1 cellular context compared by ENCODE assay signal in the genomic region with DNA sequence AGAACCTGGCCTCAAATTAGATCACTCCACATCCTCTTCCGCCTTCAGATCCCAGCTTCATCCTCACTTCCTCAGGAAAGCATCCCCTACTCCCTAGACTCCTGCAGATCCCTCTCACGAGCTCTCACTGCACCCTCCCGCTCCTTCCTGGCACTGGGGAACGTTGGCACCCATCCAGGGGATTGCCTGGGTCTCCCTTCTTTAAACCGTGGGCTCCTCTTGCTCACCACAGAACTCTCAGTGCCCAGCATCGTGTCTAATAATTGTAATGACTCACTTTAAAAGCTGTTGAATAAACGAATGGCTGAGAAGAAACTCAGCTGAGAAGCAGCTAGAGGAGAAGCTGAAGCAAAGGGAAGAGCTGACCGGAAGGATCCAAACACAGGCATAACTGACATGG.
TF ChIP-seq lines count a peak whose summit lies in the region.

No MANE protein-coding gene starts in this region.

TF ChIP-seq in H1, 55 proteins besides CTCF, POLR2A, EP300 and RAD21:
- TF ChIP-seq CBX5 (IDR thresholded peaks at IDR 0.05; ENCODE audit: low read depth, low read length) (no peak), NANOG (IDR thresholded peaks at IDR 0.05; ENCODE audit: insufficient read depth, low read depth, low read length, poor library complexity, severe bottlenecking) (no peak), RFX5 (IDR thresholded peaks at IDR 0.05; ENCODE audit: borderline replicate concordance, low read depth, low read length) (no peak), SP4 (IDR thresholded peaks at IDR 0.05; ENCODE audit: low read length) (no peak), GABPA (IDR thresholded peaks at IDR 0.05; ENCODE audit: borderline replicate concordance, insufficient read depth, low read length) (no peak), CTBP2 (IDR thresholded peaks at IDR 0.05; ENCODE audit: borderline replicate concordance, insufficient read depth, insufficient read length, low read length) (no peak), SP1 (IDR thresholded peaks at IDR 0.05; ENCODE audit: low read depth, low read length) (no peak), CHD2 (IDR thresholded peaks at IDR 0.05; ENCODE audit: low read length) (no peak), POLR2AphosphoS5 (IDR thresholded peaks at IDR 0.05; ENCODE audit: low read depth, low read length) (no peak), CBX8 (IDR thresholded peaks at IDR 0.05; ENCODE audit: borderline replicate concordance, low read depth, low read length) (no peak), SRF (IDR thresholded peaks at IDR 0.05; ENCODE audit: low read depth, low read length) (no peak), TAF1 (IDR thresholded peaks at IDR 0.05; ENCODE audit: low read depth, low read length) (no peak)
- TF ChIP-seq, protein P1, sequence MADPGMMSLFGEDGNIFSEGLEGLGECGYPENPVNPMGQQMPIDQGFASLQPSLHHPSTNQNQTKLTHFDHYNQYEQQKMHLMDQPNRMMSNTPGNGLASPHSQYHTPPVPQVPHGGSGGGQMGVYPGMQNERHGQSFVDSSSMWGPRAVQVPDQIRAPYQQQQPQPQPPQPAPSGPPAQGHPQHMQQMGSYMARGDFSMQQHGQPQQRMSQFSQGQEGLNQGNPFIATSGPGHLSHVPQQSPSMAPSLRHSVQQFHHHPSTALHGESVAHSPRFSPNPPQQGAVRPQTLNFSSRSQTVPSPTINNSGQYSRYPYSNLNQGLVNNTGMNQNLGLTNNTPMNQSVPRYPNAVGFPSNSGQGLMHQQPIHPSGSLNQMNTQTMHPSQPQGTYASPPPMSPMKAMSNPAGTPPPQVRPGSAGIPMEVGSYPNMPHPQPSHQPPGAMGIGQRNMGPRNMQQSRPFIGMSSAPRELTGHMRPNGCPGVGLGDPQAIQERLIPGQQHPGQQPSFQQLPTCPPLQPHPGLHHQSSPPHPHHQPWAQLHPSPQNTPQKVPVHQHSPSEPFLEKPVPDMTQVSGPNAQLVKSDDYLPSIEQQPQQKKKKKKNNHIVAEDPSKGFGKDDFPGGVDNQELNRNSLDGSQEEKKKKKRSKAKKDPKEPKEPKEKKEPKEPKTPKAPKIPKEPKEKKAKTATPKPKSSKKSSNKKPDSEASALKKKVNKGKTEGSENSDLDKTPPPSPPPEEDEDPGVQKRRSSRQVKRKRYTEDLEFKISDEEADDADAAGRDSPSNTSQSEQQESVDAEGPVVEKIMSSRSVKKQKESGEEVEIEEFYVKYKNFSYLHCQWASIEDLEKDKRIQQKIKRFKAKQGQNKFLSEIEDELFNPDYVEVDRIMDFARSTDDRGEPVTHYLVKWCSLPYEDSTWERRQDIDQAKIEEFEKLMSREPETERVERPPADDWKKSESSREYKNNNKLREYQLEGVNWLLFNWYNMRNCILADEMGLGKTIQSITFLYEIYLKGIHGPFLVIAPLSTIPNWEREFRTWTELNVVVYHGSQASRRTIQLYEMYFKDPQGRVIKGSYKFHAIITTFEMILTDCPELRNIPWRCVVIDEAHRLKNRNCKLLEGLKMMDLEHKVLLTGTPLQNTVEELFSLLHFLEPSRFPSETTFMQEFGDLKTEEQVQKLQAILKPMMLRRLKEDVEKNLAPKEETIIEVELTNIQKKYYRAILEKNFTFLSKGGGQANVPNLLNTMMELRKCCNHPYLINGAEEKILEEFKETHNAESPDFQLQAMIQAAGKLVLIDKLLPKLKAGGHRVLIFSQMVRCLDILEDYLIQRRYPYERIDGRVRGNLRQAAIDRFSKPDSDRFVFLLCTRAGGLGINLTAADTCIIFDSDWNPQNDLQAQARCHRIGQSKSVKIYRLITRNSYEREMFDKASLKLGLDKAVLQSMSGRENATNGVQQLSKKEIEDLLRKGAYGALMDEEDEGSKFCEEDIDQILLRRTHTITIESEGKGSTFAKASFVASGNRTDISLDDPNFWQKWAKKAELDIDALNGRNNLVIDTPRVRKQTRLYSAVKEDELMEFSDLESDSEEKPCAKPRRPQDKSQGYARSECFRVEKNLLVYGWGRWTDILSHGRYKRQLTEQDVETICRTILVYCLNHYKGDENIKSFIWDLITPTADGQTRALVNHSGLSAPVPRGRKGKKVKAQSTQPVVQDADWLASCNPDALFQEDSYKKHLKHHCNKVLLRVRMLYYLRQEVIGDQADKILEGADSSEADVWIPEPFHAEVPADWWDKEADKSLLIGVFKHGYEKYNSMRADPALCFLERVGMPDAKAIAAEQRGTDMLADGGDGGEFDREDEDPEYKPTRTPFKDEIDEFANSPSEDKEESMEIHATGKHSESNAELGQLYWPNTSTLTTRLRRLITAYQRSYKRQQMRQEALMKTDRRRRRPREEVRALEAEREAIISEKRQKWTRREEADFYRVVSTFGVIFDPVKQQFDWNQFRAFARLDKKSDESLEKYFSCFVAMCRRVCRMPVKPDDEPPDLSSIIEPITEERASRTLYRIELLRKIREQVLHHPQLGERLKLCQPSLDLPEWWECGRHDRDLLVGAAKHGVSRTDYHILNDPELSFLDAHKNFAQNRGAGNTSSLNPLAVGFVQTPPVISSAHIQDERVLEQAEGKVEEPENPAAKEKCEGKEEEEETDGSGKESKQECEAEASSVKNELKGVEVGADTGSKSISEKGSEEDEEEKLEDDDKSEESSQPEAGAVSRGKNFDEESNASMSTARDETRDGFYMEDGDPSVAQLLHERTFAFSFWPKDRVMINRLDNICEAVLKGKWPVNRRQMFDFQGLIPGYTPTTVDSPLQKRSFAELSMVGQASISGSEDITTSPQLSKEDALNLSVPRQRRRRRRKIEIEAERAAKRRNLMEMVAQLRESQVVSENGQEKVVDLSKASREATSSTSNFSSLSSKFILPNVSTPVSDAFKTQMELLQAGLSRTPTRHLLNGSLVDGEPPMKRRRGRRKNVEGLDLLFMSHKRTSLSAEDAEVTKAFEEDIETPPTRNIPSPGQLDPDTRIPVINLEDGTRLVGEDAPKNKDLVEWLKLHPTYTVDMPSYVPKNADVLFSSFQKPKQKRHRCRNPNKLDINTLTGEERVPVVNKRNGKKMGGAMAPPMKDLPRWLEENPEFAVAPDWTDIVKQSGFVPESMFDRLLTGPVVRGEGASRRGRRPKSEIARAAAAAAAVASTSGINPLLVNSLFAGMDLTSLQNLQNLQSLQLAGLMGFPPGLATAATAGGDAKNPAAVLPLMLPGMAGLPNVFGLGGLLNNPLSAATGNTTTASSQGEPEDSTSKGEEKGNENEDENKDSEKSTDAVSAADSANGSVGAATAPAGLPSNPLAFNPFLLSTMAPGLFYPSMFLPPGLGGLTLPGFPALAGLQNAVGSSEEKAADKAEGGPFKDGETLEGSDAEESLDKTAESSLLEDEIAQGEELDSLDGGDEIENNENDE (IDR thresholded peaks at IDR 0.05; ENCODE audit: insufficient replicate concordance, low read length) = no peak
